8 cellular contexts compared by ENCODE assay signal in genomic region chr7:128869138-128869943, GRCh38. TPM values are rescaled to one million over a fixed set of nuclear protein-coding genes. Genes with fewer than 3 reads are reported as not detected.
DNase-seq lines count a peak whose midpoint lies in the region; ATAC-seq and TF ChIP-seq lines count a peak whose summit lies in the region.

No MANE protein-coding gene starts in this region.

- no peaks in the 10 kb centered on the region; the same call in 2 of the 3 replicates for H3K9me3 Mint-ChIP-seq in GM23338
- no peaks in the 10 kb centered on the region for H3K9me3 Mint-ChIP-seq in activated T-cell treated with anti-CD3 and anti-CD28 coated beads, Interleukin-2, amount 50 U/mL, for 72 hours
- no peaks in the 10 kb centered on the region for H3K9me3 Mint-ChIP-seq in neural crest cell

- H3K27ac ChIP-seq in GM23338 (ENCODE audit: low read depth): no peak overlapping the region

- H3K36me3 ChIP-seq in ES-I3 (ENCODE audit: insufficient read depth, low read length) (no peaks in the 10 kb centered on the region), GM23338 (ENCODE audit: insufficient read depth) (no peaks in the 10 kb centered on the region)

- H3K27me3 ChIP-seq in GM23338 (ENCODE audit: insufficient read depth): peaks cover 56% of the 10 kb centered on the region

- H3K4me2 ChIP-seq in GM23338: peak overlapping the region; percentile 85

- H3K4me3 Mint-ChIP-seq in GM23338 (peak overlapping the region; percentile 73), neural crest cell (peak overlapping the region; percentile 58)
- H3K4me3 Mint-ChIP-seq in activated T-cell treated with anti-CD3 and anti-CD28 coated beads, Interleukin-2, amount 50 U/mL, for 72 hours: peak overlapping the region; percentile 58 to 67

- 0 out of 2 replicates have a peak, but pooled peaks cover 12% of the 10 kb centered on the region for H3F3A ChIP-seq in GM23338 (replicated peaks; ENCODE audit: low read depth)

- peaks cover 11% of the 10 kb centered on the region for H3K36me3 Mint-ChIP-seq in GM23338 (ENCODE audit: low read depth)
- no peaks in the 10 kb centered on the region for H3K36me3 Mint-ChIP-seq in activated T-cell treated with anti-CD3 and anti-CD28 coated beads, Interleukin-2, amount 50 U/mL, for 72 hours (ENCODE audit: insufficient read depth in 2 of 2)
- H3K36me3 Mint-ChIP-seq in neural crest cell (ENCODE audit: low read depth): peaks cover 2% of the 10 kb centered on the region

- peaks cover 3% of the 10 kb centered on the region; the same call in 1 of the 2 replicates for H4K20me1 ChIP-seq in GM23338 (replicated peaks; ENCODE audit: insufficient read depth)

- peak overlapping the region; percentile 69 for H3K9ac ChIP-seq in ES-I3 (ENCODE audit: low read depth, low read length)

- H3K9me3 ChIP-seq in ES-I3 (ENCODE audit: control insufficient read depth, insufficient read depth, low read length): no peaks in the 10 kb centered on the region

- H3K9me2 ChIP-seq in GM23338 (ENCODE audit: insufficient read depth): no peaks in the 10 kb centered on the region

- H3K27me3 Mint-ChIP-seq in GM23338 (ENCODE audit: insufficient read depth, low read depth, poor library complexity) (peaks cover 44% of the 10 kb centered on the region), neural crest cell (ENCODE audit: low read depth) (peaks cover 29% of the 10 kb centered on the region)
- H3K27me3 Mint-ChIP-seq in activated T-cell treated with anti-CD3 and anti-CD28 coated beads, Interleukin-2, amount 50 U/mL, for 72 hours (ENCODE audit: low read depth): peaks cover 10% of the 10 kb centered on the region

- H3K4me3 ChIP-seq in GM23338 (peak overlapping the region; percentile 75), fibroblast of pulmonary artery (replicated peaks; ENCODE audit: low read depth, low read length) (peak overlapping the region; percentile 43)

- H2AFZ ChIP-seq in GM23338: peak overlapping the region; percentile 88

- no peaks in the 10 kb centered on the region for H3K79me2 ChIP-seq in GM23338 (replicated peaks; ENCODE audit: insufficient read depth)

- ATAC-seq in GM23338: peak; percentile 70
- peak; percentile 93 to 94 for ATAC-seq in activated T-cell treated with anti-CD3 and anti-CD28 coated beads, Interleukin-2, amount 50 U/mL, for 72 hours (replicated peaks in 1 of 2)

- peaks cover 26% of the 10 kb centered on the region for H3K4me1 Mint-ChIP-seq in GM23338
- H3K4me1 Mint-ChIP-seq in activated T-cell treated with anti-CD3 and anti-CD28 coated beads, Interleukin-2, amount 50 U/mL, for 72 hours (ENCODE audit: low read depth): peaks cover 24% of the 10 kb centered on the region
- H3K4me1 Mint-ChIP-seq in neural crest cell: peaks cover 15% of the 10 kb centered on the region

- DNase-seq in GM23338 (ENCODE audit: low spot score): peak; percentile 76
- peak; percentile 47 for DNase-seq in NCI-H2171 (lab: John Stamatoyannopoulos, UW)
- peak; percentile 64 to 74 for DNase-seq in activated T-cell treated with anti-CD3 and anti-CD28 coated beads, Interleukin-2, amount 50 U/mL, for 72 hours
- DNase-seq in fibroblast of pulmonary artery (ENCODE audit: low read depth): peak; percentile 28
- peak; percentile 36 for DNase-seq in neural crest cell (ENCODE audit: low read depth, low spot score)
- peak; percentile 65 for DNase-seq in ureter (ENCODE audit: low spot score)
- no peak for DNase-seq in HPDE6-E6E7 (ENCODE audit: extremely low spot score)

- H3K4me1 ChIP-seq in ES-I3 (ENCODE audit: insufficient read depth, low read length): peaks cover 3% of the 10 kb centered on the region; the same call in 1 of the 2 replicates
- peaks cover 19% of the 10 kb centered on the region for H3K4me1 ChIP-seq in GM23338 (ENCODE audit: insufficient read depth)

- no peak; a peak in 1 of 4 replicates for TF ChIP-seq CTCF in GM23338 (conservative IDR thresholded peaks at IDR 0.05; ENCODE audit: low read depth in 2 of 2)
- no peak for TF ChIP-seq CTCF in fibroblast of pulmonary artery (IDR thresholded peaks at IDR 0.05; ENCODE audit: low read length, missing control alignments)
- TF ChIP-seq CTCF in neural crest cell (conservative IDR thresholded peaks at IDR 0.05): peak; percentile 18

- H3K27ac Mint-ChIP-seq in GM23338 (no peak overlapping the region), neural crest cell (ENCODE audit: unreplicated experiment) (no peak overlapping the region)
- no peak overlapping the region for H3K27ac Mint-ChIP-seq in activated T-cell treated with anti-CD3 and anti-CD28 coated beads, Interleukin-2, amount 50 U/mL, for 72 hours

TF ChIP-seq in GM23338, 12 proteins besides CTCF, POLR2A, EP300 and RAD21 (continues in another document):
- TF ChIP-seq ZNF114 (CRISPR knock-in tag; IDR thresholded peaks at IDR 0.05): no peak
- no peak for TF ChIP-seq REST (IDR thresholded peaks at IDR 0.05; ENCODE audit: unreplicated experiment)
- no peak for TF ChIP-seq POLR2AphosphoS5 (IDR thresholded peaks at IDR 0.05; ENCODE audit: low read depth)
- no peak for TF ChIP-seq EZH2 (IDR thresholded peaks at IDR 0.05; ENCODE audit: low read depth, unreplicated experiment)
- TF ChIP-seq ETS1 (IDR thresholded peaks at IDR 0.05): no peak
- TF ChIP-seq JUNB (IDR thresholded peaks at IDR 0.05; ENCODE audit: unreplicated experiment): no peak
- no peak for TF ChIP-seq ZNF331 (CRISPR knock-in tag; IDR thresholded peaks at IDR 0.05; ENCODE audit: low read depth)
- TF ChIP-seq CREB1 (CRISPR knock-in tag; IDR thresholded peaks at IDR 0.05; ENCODE audit: low read depth): no peak
- no peak for TF ChIP-seq NANOG (IDR thresholded peaks at IDR 0.05; ENCODE audit: borderline replicate concordance)
- no peak for TF ChIP-seq STAT1 (IDR thresholded peaks at IDR 0.05; ENCODE audit: unreplicated experiment)

RNA-seq across cellular contexts. Expression of gene ATP6V1F, which starts 6.7 kb away (rescaled TPM):
- total RNA-seq in GM23338 (2014; rRNA removed; shearing (Covaris generic)): 60.2 and 66.5 TPM in 2 replicates
- 271 and 294 TPM in 2 replicates for polyA plus RNA-seq in GM23338 (2016; fragmentation: Nextera tagmentation; extraction: Ambion mirVana)
- total RNA-seq in activated T-cell treated with anti-CD3 and anti-CD28 coated beads, Interleukin-2, amount 50 U/mL, for 72 hours: 10 to 100 TPM; 68.3 to 73.3 TPM
- total RNA-seq in neural crest cell (144 and 149 TPM in 2 replicates), ureter (133 TPM)

RNA-seq across cellular contexts. Expression of gene FLNC, which starts 39.1 kb away (rescaled TPM):
- 9.4 and 11.8 TPM in 2 replicates for total RNA-seq in GM23338 (2014; rRNA removed; shearing (Covaris generic))
- 0.64 and 0.65 TPM in 2 replicates for polyA plus RNA-seq in GM23338 (2016; fragmentation: Nextera tagmentation; extraction: Ambion mirVana)
- total RNA-seq in activated T-cell treated with anti-CD3 and anti-CD28 coated beads, Interleukin-2, amount 50 U/mL, for 72 hours: under 1 TPM; 0.02 to 0.07 TPM
- total RNA-seq in neural crest cell (5.3 and 5.6 TPM in 2 replicates), ureter (84.1 TPM)

RNA-seq across cellular contexts. Expression of gene KCP, which starts 41.2 kb away (rescaled TPM):
- 0.76 and 1.3 TPM in 2 replicates for total RNA-seq in GM23338 (2014; rRNA removed; shearing (Covaris generic))
- polyA plus RNA-seq in GM23338 (2016; fragmentation: Nextera tagmentation; extraction: Ambion mirVana): 0.99 and 1.1 TPM in 2 replicates
- total RNA-seq in activated T-cell treated with anti-CD3 and anti-CD28 coated beads, Interleukin-2, amount 50 U/mL, for 72 hours: under 1 TPM in 1 of 2 donors, not detected in 1; 0.21 TPM
- total RNA-seq in neural crest cell (2.7 and 2.9 TPM in 2 replicates), ureter (14.5 TPM)
